ENCODE assay signal across 8 cellular contexts in genomic region chr20:18793625-18794427, GRCh38. TPM values are rescaled to one million over a fixed set of nuclear protein-coding genes. Genes with fewer than 3 reads are reported as not detected.
DNase-seq lines count a peak whose midpoint lies in the region; ATAC-seq and TF ChIP-seq lines count a peak whose summit lies in the region.

No MANE protein-coding gene starts in this region.

- CTCF ChIA-PET in CD8-positive, alpha-beta T cell (lab: Charles Lee): interaction anchor here (0.5 to 1.6 kb wide), 7 partner anchors 9 to 1203 kb away, joined by 3 to 4 read pairs (median 3); partner anchors contain the start of gene SEC23B

- TF ChIP-seq CTCF in CD8-positive, alpha-beta T cell (IDR thresholded peaks at IDR 0.05): no peak

- peak; percentile 93 for ATAC-seq in CD8-positive, alpha-beta T cell
- peak; percentile 99 for ATAC-seq in GM19438 (IDR thresholded peaks at IDR 0.05; ENCODE audit: low read depth, unreplicated experiment)
- ATAC-seq in HG03575 (IDR thresholded peaks at IDR 0.05; ENCODE audit: extremely low read depth, insufficient number of reproducible peaks, low FRiP score, unreplicated experiment): peak; percentile 85

- peaks cover 19% of the 10 kb centered on the region for H3K27me3 Mint-ChIP-seq in CD8-positive, alpha-beta T cell (ENCODE audit: low read depth)

- no peaks in the 10 kb centered on the region for H3K9me3 ChIP-seq in CD8-positive, alpha-beta T cell (ENCODE audit: low read length)
- H3K9me3 ChIP-seq in effector memory CD4-positive, alpha-beta T cell (ENCODE audit: control insufficient read depth, low read length): no peaks in the 10 kb centered on the region

- peak overlapping the region; percentile 73 for H3K4me3 ChIP-seq in CD8-positive, alpha-beta T cell (ENCODE audit: low read depth, low read length)
- H3K4me3 ChIP-seq in effector memory CD4-positive, alpha-beta T cell (ENCODE audit: insufficient read depth, low read depth, low read length, poor library complexity, severe bottlenecking): peak overlapping the region; percentile 67

- DNase-seq in CD8-positive, alpha-beta T cell: peak; percentile 78 to 94 (median 84)
- DNase-seq in NCI-H82 (lab: John Stamatoyannopoulos, UW): peak; percentile 98
- DNase-seq in activated CD8-positive, alpha-beta memory T cell treated with anti-CD3 and anti-CD28 coated beads for 1 hour (ENCODE audit: extremely low read depth in 1 of 2, low read depth in 1 of 2): peak; percentile 69 to 74
- peak; percentile 79 to 87 (median 80) for DNase-seq in effector memory CD4-positive, alpha-beta T cell
- DNase-seq in medulla oblongata (ENCODE audit: extremely low spot score): peak; percentile 99
- peak; percentile 78 for DNase-seq in stimulated activated CD8-positive, alpha-beta memory T cell treated with anti-CD3 and anti-CD28 coated beads, Interleukin-12 subunit alpha, Interleukin-12 subunit beta, amount 100 ng/mL, for 1 hour (ENCODE audit: low read depth)

- H3K36me3 Mint-ChIP-seq in CD8-positive, alpha-beta T cell: peaks cover 6% of the 10 kb centered on the region

- H3K27me3 ChIP-seq in CD8-positive, alpha-beta T cell (ENCODE audit: insufficient read depth, low read length): no peaks in the 10 kb centered on the region
- H3K27me3 ChIP-seq in effector memory CD4-positive, alpha-beta T cell (replicated peaks; ENCODE audit: control insufficient read depth, insufficient read depth, low read length, poor library complexity, severe bottlenecking): no peaks in the 10 kb centered on the region

- intact Hi-C loops in CD8-positive, alpha-beta T cell (cut with DNase I, micrococcal nuclease): loop anchor here (1.0 to 10.0 kb wide), 16 partner anchors 207 to 1921 kb away; partner anchors contain the start of genes CFAP61 (in 2 of the 2), CRNKL1 (in 2 of the 2), KAT14 (in 2 of the 2) and MGME1 (in 2 of the 2)

- POLR2A ChIA-PET in CD8-positive, alpha-beta T cell (lab: Charles Lee): interaction anchor here (0.8 to 2.3 kb wide), 15 partner anchors 9 to 1111 kb away, joined by 3 to 9 read pairs (median 4); partner anchors contain the start of genes DZANK1, POLR3F, RRBP1 and SEC23B

- H3K9me3 Mint-ChIP-seq in CD8-positive, alpha-beta T cell: peaks cover 4% of the 10 kb centered on the region

- peaks cover 17% of the 10 kb centered on the region for H3K4me1 Mint-ChIP-seq in CD8-positive, alpha-beta T cell (ENCODE audit: low read depth)

- peak overlapping the region; percentile 94 for H3K27ac ChIP-seq in CD8-positive, alpha-beta T cell (ENCODE audit: low read depth, low read length)
- peak overlapping the region; percentile 85 for H3K27ac ChIP-seq in effector memory CD4-positive, alpha-beta T cell (ENCODE audit: insufficient read depth, low read length, poor library complexity, severe bottlenecking)

- peak overlapping the region; percentile 96 for H3K4me3 Mint-ChIP-seq in CD8-positive, alpha-beta T cell

- peak overlapping the region; percentile 100 for H3K27ac Mint-ChIP-seq in CD8-positive, alpha-beta T cell

- H3K4me1 ChIP-seq in CD8-positive, alpha-beta T cell (ENCODE audit: insufficient read depth, low read length): peaks cover 12% of the 10 kb centered on the region
- H3K4me1 ChIP-seq in effector memory CD4-positive, alpha-beta T cell (ENCODE audit: control insufficient read depth, insufficient read depth, low read length, poor library complexity, severe bottlenecking): peaks cover 7% of the 10 kb centered on the region

- H3K36me3 ChIP-seq in CD8-positive, alpha-beta T cell (ENCODE audit: insufficient read depth, low read length): no peaks in the 10 kb centered on the region
- H3K36me3 ChIP-seq in effector memory CD4-positive, alpha-beta T cell (ENCODE audit: control insufficient read depth, insufficient read depth, low read length): no peaks in the 10 kb centered on the region

RNA-seq across cellular contexts. Expression of gene SCP2D1, which starts 19.8 kb away (rescaled TPM):
- total RNA-seq in CD8-positive, alpha-beta T cell: not detected

Comparison
In these comparisons a context has a peak if more than half of its experiments do, and no peak if none do; other contexts are left out.
1. Peak in every context shown above with its lines: DNase-seq, ATAC-seq, H3K4me3 ChIP-seq and H3K27ac ChIP-seq.